ENCODE assay signal across 8 cellular contexts in the genomic region with DNA sequence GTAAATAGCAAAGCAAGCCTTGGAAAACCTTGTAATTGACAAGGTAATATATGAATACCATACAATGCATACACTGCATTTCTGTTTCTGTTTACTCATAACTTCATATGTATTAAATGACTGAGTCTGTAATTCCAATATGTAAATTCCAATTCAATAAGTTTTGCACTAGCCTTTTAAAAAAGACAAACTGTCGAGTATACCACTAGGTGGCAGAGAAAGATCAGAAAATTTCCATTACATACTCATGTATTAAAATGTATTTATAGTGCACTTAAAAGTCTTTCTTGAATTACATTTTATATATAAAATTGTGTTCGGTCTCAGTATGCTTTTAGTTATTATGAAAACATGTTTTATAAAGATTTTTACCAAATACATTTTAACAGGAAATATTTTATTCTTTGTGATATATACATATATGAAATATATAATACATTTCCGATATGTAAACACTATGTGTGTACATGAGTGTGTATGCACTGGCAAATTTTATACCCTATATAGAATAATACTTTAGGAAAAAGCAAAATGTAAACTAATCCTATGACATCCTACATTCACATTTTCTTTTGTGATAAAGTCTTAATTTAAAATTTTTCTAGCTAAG.
A peak's percentile ranks its signal among the peaks of the same experiment; 100 is the strongest.
DNase-seq lines count a peak whose midpoint lies in the region; ATAC-seq and TF ChIP-seq lines count a peak whose summit lies in the region.

No MANE protein-coding gene starts in this region.

- H3K36me3 Mint-ChIP-seq in CD4-positive, alpha-beta T cell (ENCODE audit: low read depth), result no peaks in the 10 kb centered on the region

- H3K4me3 Mint-ChIP-seq in CD4-positive, alpha-beta T cell, result no peak overlapping the region

- POLR2A ChIA-PET in CD4-positive, alpha-beta T cell (lab: Charles Lee), result no interaction called here

- H3K9me3 ChIP-seq in psoas muscle (no peaks in the 10 kb centered on the region), mucosa of descending colon (no peaks in the 10 kb centered on the region)
- H3K9me3 ChIP-seq in CD4-positive, alpha-beta T cell (ENCODE audit: control insufficient read depth, low read length), result no peaks in the 10 kb centered on the region

- H3K27me3 Mint-ChIP-seq in CD4-positive, alpha-beta T cell, result no peaks in the 10 kb centered on the region

- no peak overlapping the region for H3K4me3 ChIP-seq in psoas muscle
- H3K4me3 ChIP-seq in mucosa of descending colon, result no peak overlapping the region

- H3K4me1 Mint-ChIP-seq in CD4-positive, alpha-beta T cell (ENCODE audit: low read depth), result no peaks in the 10 kb centered on the region

- H3K27ac ChIP-seq in psoas muscle, result no peak overlapping the region
- H3K27ac ChIP-seq in CD4-positive, alpha-beta T cell (ENCODE audit: low read depth, low read length), result no peak overlapping the region

- DNase-seq in A172 (ENCODE audit: low spot score) (peak; percentile 45), NCI-H748 treated with DMSO at 0.1 percent for 48 hours (lab: John Stamatoyannopoulos, UW) (peak; percentile 33), dedifferentiated amniotic fluid mesenchymal stem cell (ENCODE audit: extremely low spot score) (peak; percentile 57), psoas muscle (no peak), mucosa of descending colon (no peak)
- no peak for DNase-seq in CD4-positive, alpha-beta T cell

- H3K4me1 ChIP-seq in psoas muscle (no peaks in the 10 kb centered on the region), mucosa of descending colon (ENCODE audit: low read depth) (no peaks in the 10 kb centered on the region)

- 30 to 37% (median 33%) methylated on average over 3 of the region's 3 CpGs for WGBS in psoas muscle, 3 donors

- intact Hi-C loops in psoas muscle (cut with DNase I), result loop anchor here (5.0 kb wide), 2 partner anchors 308 to 393 kb away; no protein-coding TSS in a partner anchor
- intact Hi-C loops in CD4-positive, alpha-beta T cell (cut with DNase I, micrococcal nuclease), result loop anchor here (10.0 kb wide), 1 partner anchor 391 kb away; no protein-coding TSS in a partner anchor
- intact Hi-C loops in mucosa of descending colon (cut with DNase I, micrococcal nuclease), result loop anchor here in 1 of 2 donors (10.0 kb wide), 1 partner anchor 391 kb away; no protein-coding TSS in a partner anchor

- peak; percentile 56 for TF ChIP-seq CTCF in psoas muscle (IDR thresholded peaks at IDR 0.05)
- TF ChIP-seq CTCF in CD4-positive, alpha-beta T cell (IDR thresholded peaks at IDR 0.05), result no peak
- TF ChIP-seq CTCF in mucosa of descending colon (IDR thresholded peaks at IDR 0.05), result no peak

- CTCF ChIA-PET in CD4-positive, alpha-beta T cell (lab: Charles Lee), result no interaction called here

- H3K36me3 ChIP-seq in psoas muscle (ENCODE audit: insufficient read depth in 1 of 2, low read depth in 1 of 2) (no peaks in the 10 kb centered on the region), mucosa of descending colon (ENCODE audit: low read depth) (no peaks in the 10 kb centered on the region)

- no peak overlapping the region for H3K27ac Mint-ChIP-seq in CD4-positive, alpha-beta T cell

- H3K27me3 ChIP-seq in psoas muscle (ENCODE audit: insufficient read depth in 3 of 3, low read length in 2 of 3), result no peaks in the 10 kb centered on the region
- no peaks in the 10 kb centered on the region for H3K27me3 ChIP-seq in CD4-positive, alpha-beta T cell (ENCODE audit: control insufficient read depth, insufficient read depth, low read length)

- no peaks in the 10 kb centered on the region for H3K9me3 Mint-ChIP-seq in CD4-positive, alpha-beta T cell

- ATAC-seq in GM21367 (IDR thresholded peaks at IDR 0.05; ENCODE audit: unreplicated experiment), result peak; percentile 54
- ATAC-seq in psoas muscle, result no peak
- no peak for ATAC-seq in GM18498 (IDR thresholded peaks at IDR 0.05; ENCODE audit: unreplicated experiment)
- no peak for ATAC-seq in CD4-positive, alpha-beta T cell (ENCODE audit: poor library complexity)
- ATAC-seq in mucosa of descending colon, result no peak

Comparison
In these comparisons a context has a peak if more than half of its experiments do, and no peak if none do; other contexts are left out.
1. DNase-seq: peak in A172 (single experiment), NCI-H748 treated with DMSO at 0.1 percent for 48 hours (single experiment) and dedifferentiated amniotic fluid mesenchymal stem cell (single experiment); none in psoas muscle (0 of 2), CD4-positive, alpha-beta T cell (0 of 10) and mucosa of descending colon (0 of 3).